Comparison of ENCODE assay signal across 1 cellular context in the genomic region with DNA sequence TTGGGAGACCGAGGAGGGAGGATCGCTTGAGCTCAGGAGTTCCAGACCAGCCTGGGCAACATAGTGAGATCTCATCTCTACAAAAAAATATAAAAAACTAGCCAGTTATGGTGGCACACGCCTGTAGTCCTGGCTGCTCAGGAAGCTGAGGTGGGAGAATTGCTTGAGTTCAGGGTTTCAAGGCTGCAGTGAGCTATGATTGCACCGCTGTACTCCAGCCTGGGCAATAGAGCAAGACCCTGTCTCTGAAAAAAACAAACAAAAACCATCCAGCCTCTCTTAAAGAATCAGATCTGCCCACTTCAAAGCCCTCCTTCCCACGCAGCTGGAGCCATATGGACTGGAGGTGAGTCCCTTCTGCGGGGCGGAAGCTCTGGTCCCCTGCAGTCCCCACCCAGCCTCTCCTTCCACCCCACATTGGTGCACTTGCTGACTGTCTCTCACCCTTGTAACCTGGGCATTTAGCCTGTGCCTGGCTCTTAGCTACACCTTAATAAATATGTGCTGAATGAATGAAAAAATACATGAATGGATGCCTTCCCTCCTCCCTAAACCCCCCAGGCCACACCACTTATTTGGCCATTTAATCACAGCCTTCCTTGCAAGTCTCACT.
TF ChIP-seq lines count a peak whose summit lies in the region.

No MANE protein-coding gene starts in this region.

TF ChIP-seq in GM12878, 131 proteins besides CTCF, POLR2A, EP300 and RAD21:
- peak; percentile 84; the same call in 1 of the 2 replicates for TF ChIP-seq NFXL1 (IDR thresholded peaks at IDR 0.05; ENCODE audit: borderline replicate concordance)
- TF ChIP-seq MEF2B (IDR thresholded peaks at IDR 0.05; ENCODE audit: partially characterized antibody, poor library complexity, severe bottlenecking): no peak
